In genomic region chr1:2229921-2230700, GRCh38 we compare ENCODE assay signal across 1 cellular context.
TF ChIP-seq lines count a peak whose summit lies in the region.

No MANE protein-coding gene starts in this region.

TF ChIP-seq in K562, 482 proteins besides CTCF, POLR2A, EP300 and RAD21 (continued from another document):
- peak; percentile 58 for TF ChIP-seq HMGN3 (IDR thresholded peaks at IDR 0.05; ENCODE audit: borderline replicate concordance, extremely low read depth, insufficient read length, low read depth, low read length)
- no peak; the same call in 1 of the 2 replicates for TF ChIP-seq XRCC5 (IDR thresholded peaks at IDR 0.05; ENCODE audit: low read depth, low read length)
- TF ChIP-seq TEAD4 (IDR thresholded peaks at IDR 0.05; ENCODE audit: low read length), result no peak
- peak; percentile 33; the same call in 1 of the 2 replicates for TF ChIP-seq TEAD4 (CRISPR knock-in tag; IDR thresholded peaks at IDR 0.05; ENCODE audit: borderline replicate concordance)
- 0 out of 2 replicates have a peak, but pooled peaks have one; percentile 48 for TF ChIP-seq GABPB1 (CRISPR knock-in tag; IDR thresholded peaks at IDR 0.05)
- TF ChIP-seq OTX1 (CRISPR knock-in tag; IDR thresholded peaks at IDR 0.05), result no peak
- no peak for TF ChIP-seq PHF8 (IDR thresholded peaks at IDR 0.05; ENCODE audit: borderline replicate concordance, low read length)
- TF ChIP-seq NFXL1 (CRISPR knock-in tag; IDR thresholded peaks at IDR 0.05), result no peak
- 0 out of 2 replicates have a peak, but pooled peaks have one; percentile 32 for TF ChIP-seq ZBTB9 (CRISPR knock-in tag; IDR thresholded peaks at IDR 0.05)
- TF ChIP-seq SRSF3 (IDR thresholded peaks at IDR 0.05; ENCODE audit: insufficient read depth, low read length), result no peak
- TF ChIP-seq UBTF (IDR thresholded peaks at IDR 0.05; ENCODE audit: borderline replicate concordance in 1 of 2, low read depth in 2 of 2, low read length in 2 of 2), result 0 out of 4 replicates have a peak, but pooled peaks of 1 of the 2 experiments have one; percentile 40
- TF ChIP-seq E2F8 (IDR thresholded peaks at IDR 0.05; ENCODE audit: low read depth, partially characterized antibody), result no peak
- TF ChIP-seq TEAD1 (CRISPR knock-in tag; IDR thresholded peaks at IDR 0.05), result peak in 1 of 2 experiments; percentile 51; a peak in 1 of 4 replicates
- 0 out of 2 replicates have a peak, but pooled peaks have one; percentile 7 for TF ChIP-seq CAMTA2 (CRISPR knock-in tag; conservative IDR thresholded peaks at IDR 0.05)
- peak; percentile 28 for TF ChIP-seq SAP30 (IDR thresholded peaks at IDR 0.05; ENCODE audit: borderline replicate concordance, insufficient read depth, low read depth, low read length, poor library complexity, severe bottlenecking)
- no peak for TF ChIP-seq ZNF707 (CRISPR knock-in tag; conservative IDR thresholded peaks at IDR 0.05)
- peak; percentile 53 for TF ChIP-seq RBM22 (IDR thresholded peaks at IDR 0.05; ENCODE audit: low read depth, low read length, poor library complexity, severe bottlenecking)
- TF ChIP-seq CSDE1 (IDR thresholded peaks at IDR 0.05), result no peak
- peak; percentile 11; the same call in 1 of the 2 replicates for TF ChIP-seq GTF2F1 (IDR thresholded peaks at IDR 0.05; ENCODE audit: low read depth, low read length)
- peak; percentile 67; the same call in 1 of the 2 replicates for TF ChIP-seq FOXP4 (CRISPR knock-in tag; IDR thresholded peaks at IDR 0.05; ENCODE audit: borderline replicate concordance)
- peak; percentile 59 for TF ChIP-seq ZNF431 (CRISPR knock-in tag; IDR thresholded peaks at IDR 0.05)
- 0 out of 2 replicates have a peak, but pooled peaks have one; percentile 11 for TF ChIP-seq ATF7 (IDR thresholded peaks at IDR 0.05)
- peak; percentile 66; the same call in 1 of the 2 replicates for TF ChIP-seq MAX (CRISPR knock-in tag; IDR thresholded peaks at IDR 0.05)
- TF ChIP-seq SAFB2 (IDR thresholded peaks at IDR 0.05; ENCODE audit: borderline replicate concordance, low read depth, low read length, severe bottlenecking), result no peak
- TF ChIP-seq ZNF592 (IDR thresholded peaks at IDR 0.05), result peak; percentile 84
TF ChIP-seq in K562: peak in this region for 38.
